1 cellular context compared by ENCODE assay signal in genomic region chr13:113749507-113749906, GRCh38.
TF ChIP-seq lines count a peak whose summit lies in the region.

No MANE protein-coding gene starts in this region.

TF ChIP-seq in HepG2, 621 proteins besides CTCF, POLR2A, EP300 and RAD21:
- no peak for TF ChIP-seq ZNF407 (CRISPR knock-in tag; IDR thresholded peaks at IDR 0.05; ENCODE audit: not compliant biosample characterization)
- TF ChIP-seq FOSL2 (CRISPR knock-in tag; IDR thresholded peaks at IDR 0.05): no peak
- no peak for TF ChIP-seq MTA3 (CRISPR knock-in tag; IDR thresholded peaks at IDR 0.05)
- no peak for TF ChIP-seq PHF5A (CRISPR knock-in tag; IDR thresholded peaks at IDR 0.05; ENCODE audit: low read depth, unreplicated experiment)
- no peak for TF ChIP-seq ZMAT5 (CRISPR knock-in tag; IDR thresholded peaks at IDR 0.05; ENCODE audit: borderline replicate concordance, low read depth)
- no peak for TF ChIP-seq EEA1 (CRISPR knock-in tag; IDR thresholded peaks at IDR 0.05; ENCODE audit: borderline replicate concordance)
- no peak for TF ChIP-seq IRX3 (CRISPR knock-in tag; IDR thresholded peaks at IDR 0.05; ENCODE audit: borderline replicate concordance, low read depth)
- no peak for TF ChIP-seq ZBTB40 (IDR thresholded peaks at IDR 0.05)
- no peak for TF ChIP-seq ZBTB40 (CRISPR knock-in tag; IDR thresholded peaks at IDR 0.05)
- TF ChIP-seq SRY (CRISPR knock-in tag; IDR thresholded peaks at IDR 0.05): no peak
- no peak for TF ChIP-seq KDM6A (CRISPR knock-in tag; IDR thresholded peaks at IDR 0.05; ENCODE audit: low read depth)
- no peak for TF ChIP-seq ZNF446 (CRISPR knock-in tag; IDR thresholded peaks at IDR 0.05)
- no peak for TF ChIP-seq ELK4 (CRISPR knock-in tag; IDR thresholded peaks at IDR 0.05; ENCODE audit: borderline replicate concordance)
- TF ChIP-seq U2AF2 (IDR thresholded peaks at IDR 0.05; ENCODE audit: low read depth, low read length): no peak
